ENCODE assay signal across 1 cellular context in genomic region chrX:24347871-24348270, GRCh38.
TF ChIP-seq lines count a peak whose summit lies in the region.

No MANE protein-coding gene starts in this region.

TF ChIP-seq in endothelial cell of umbilical vein, 7 proteins besides CTCF, POLR2A, EP300 and RAD21:
- TF ChIP-seq EZH2 (IDR thresholded peaks at IDR 0.05; ENCODE audit: borderline replicate concordance, low read depth, low read length, severe bottlenecking) (no peak), FOS (IDR thresholded peaks at IDR 0.05; ENCODE audit: borderline replicate concordance, insufficient read depth, low read length) (no peak), JUN (IDR thresholded peaks at IDR 0.05; ENCODE audit: borderline replicate concordance, insufficient read depth, insufficient read length, low read depth) (no peak), GATA2 (IDR thresholded peaks at IDR 0.05; ENCODE audit: insufficient read depth, insufficient read length, low read depth, low read length) (no peak), MYC (IDR thresholded peaks at IDR 0.05; ENCODE audit: low read depth, low read length) (no peak), POLR2AphosphoS5 (IDR thresholded peaks at IDR 0.05; ENCODE audit: insufficient read depth, low read depth, low read length) (no peak)
- TF ChIP-seq, protein P1, sequence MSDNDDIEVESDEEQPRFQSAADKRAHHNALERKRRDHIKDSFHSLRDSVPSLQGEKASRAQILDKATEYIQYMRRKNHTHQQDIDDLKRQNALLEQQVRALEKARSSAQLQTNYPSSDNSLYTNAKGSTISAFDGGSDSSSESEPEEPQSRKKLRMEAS (IDR thresholded peaks at IDR 0.05; ENCODE audit: insufficient read depth, insufficient read length), result no peak
